Comparison of ENCODE assay signal across 21 cellular contexts in genomic region chr19:1756705-1757445, GRCh38. TPM values are rescaled to one million over a fixed set of nuclear protein-coding genes. Genes with fewer than 3 reads are reported as not detected.
DNase-seq lines count a peak whose midpoint lies in the region; ATAC-seq and FAIRE-seq lines count a peak whose summit lies in the region.
"Had no signal": no experiment of that assay in that cellular context is flagged by ENCODE, and none has a peak within 500 bp of the region (broad histone marks: within the 10 kb centered on the region; RNA-seq: fewer than 3 reads in every experiment).

No MANE protein-coding gene starts in this region.

- H3K4me1 Mint-ChIP-seq in activated naive CD4-positive, alpha-beta T cell treated with anti-CD3 and anti-CD28 coated beads, Interleukin-2, amount 50 U/mL, for 24 hours = peaks cover 9% of the 10 kb centered on the region
- H3K4me1 Mint-ChIP-seq in activated naive CD4-positive, alpha-beta T cell treated with anti-CD3 and anti-CD28 coated beads for 36 hours (ENCODE audit: low read depth) = peaks cover 12% of the 10 kb centered on the region
- H3K4me1 Mint-ChIP-seq in IgD-negative memory B cell = peaks cover 0 to 8% (median 6%) of the 10 kb centered on the region in 3 donors
- peaks cover 13% of the 10 kb centered on the region for H3K4me1 Mint-ChIP-seq in central memory CD8-positive, alpha-beta T cell
- H3K4me1 Mint-ChIP-seq in stimulated activated naive B cell treated with anti-CD40 and anti-IgM and Interleukin-4, amounts not matched to agents 10 μg/mL and 1 μg/mL and 100 μg/mL, for 72 hours = peaks cover 15 to 52% of the 10 kb centered on the region in 2 donors

- H3K27me3 ChIP-seq in small intestine (ENCODE audit: control insufficient read depth in 2 of 2, insufficient read depth in 2 of 2, low read length in 2 of 2) = peaks cover 37 to 57% of the 10 kb centered on the region in 2 donors

- H3K4me3 Mint-ChIP-seq in activated naive CD4-positive, alpha-beta T cell treated with anti-CD3 and anti-CD28 coated beads, Interleukin-2, amount 50 U/mL, for 24 hours = no peak overlapping the region
- no peak overlapping the region for H3K4me3 Mint-ChIP-seq in activated naive CD4-positive, alpha-beta T cell treated with anti-CD3 and anti-CD28 coated beads for 36 hours
- H3K4me3 Mint-ChIP-seq in IgD-negative memory B cell = peak overlapping the region in 3 of 4 donors; percentile 58 to 79 (median 58)
- H3K4me3 Mint-ChIP-seq in central memory CD8-positive, alpha-beta T cell = peak overlapping the region; percentile 18
- peak overlapping the region; percentile 50 to 72 for H3K4me3 Mint-ChIP-seq in stimulated activated naive B cell treated with anti-CD40 and anti-IgM and Interleukin-4, amounts not matched to agents 10 μg/mL and 1 μg/mL and 100 μg/mL, for 72 hours

- 4 to 17% (median 14%) methylated on average over 26 to 28 of the region's 28 CpGs for WGBS in small intestine, 3 donors

- intact Hi-C loops in activated naive CD4-positive, alpha-beta T cell treated with anti-CD3 and anti-CD28 coated beads for 36 hours (cut with micrococcal nuclease) = loop anchor here (5.0 kb wide), 1 partner anchor 290 kb away; no protein-coding TSS in a partner anchor

- no peaks in the 10 kb centered on the region for H3K36me3 ChIP-seq in small intestine (ENCODE audit: control insufficient read depth in 2 of 2, insufficient read depth in 2 of 2, low read length in 2 of 2)
- H3K36me3 ChIP-seq: BE2C, Peyer's patch had no signal

- CTCF ChIA-PET in activated naive CD4-positive, alpha-beta T cell treated with anti-CD3 and anti-CD28 coated beads for 36 hours (lab: Charles Lee) = no interaction called here

- H3K36me3 Mint-ChIP-seq in activated naive CD4-positive, alpha-beta T cell treated with anti-CD3 and anti-CD28 coated beads, Interleukin-2, amount 50 U/mL, for 24 hours = no peaks in the 10 kb centered on the region
- no peaks in the 10 kb centered on the region for H3K36me3 Mint-ChIP-seq in activated naive CD4-positive, alpha-beta T cell treated with anti-CD3 and anti-CD28 coated beads for 36 hours (ENCODE audit: low read depth)
- H3K36me3 Mint-ChIP-seq in IgD-negative memory B cell = no peaks in the 10 kb centered on the region
- H3K36me3 Mint-ChIP-seq in central memory CD8-positive, alpha-beta T cell (ENCODE audit: insufficient read depth) = peaks cover 19% of the 10 kb centered on the region
- H3K36me3 Mint-ChIP-seq in stimulated activated naive B cell treated with anti-CD40 and anti-IgM and Interleukin-4, amounts not matched to agents 10 μg/mL and 1 μg/mL and 100 μg/mL, for 72 hours = peaks cover 2 to 7% of the 10 kb centered on the region in 2 donors

- no peak overlapping the region for H3K4me3 ChIP-seq in small intestine (ENCODE audit: low read depth in 1 of 2, low read length in 2 of 2)
- H3K4me3 ChIP-seq: lung, Peyer's patch, skin epidermis had no signal

- no peak for ATAC-seq in central memory CD8-positive, alpha-beta T cell (replicated peaks; ENCODE audit: extremely low read depth, poor library complexity, severe bottlenecking)
- no peak for ATAC-seq in stimulated activated naive B cell treated with anti-CD40 and anti-IgM and Interleukin-4, amounts not matched to agents 10 μg/mL and 1 μg/mL and 100 μg/mL, for 72 hours (replicated peaks)
- ATAC-seq in GM19395 (IDR thresholded peaks at IDR 0.05; ENCODE audit: unreplicated experiment) = no peak
- ATAC-seq: naive thymus-derived CD4-positive, alpha-beta T cell had no signal

- FAIRE-seq in small intestine (lab: Jason Lieb, UNC) = no peak

- no peaks in the 10 kb centered on the region for H3K4me1 ChIP-seq in small intestine (ENCODE audit: control insufficient read depth in 2 of 2, insufficient read depth in 1 of 2, low read depth in 1 of 2, low read length in 1 of 2)
- H3K4me1 ChIP-seq: BE2C had no signal

- H3K9me3 Mint-ChIP-seq in activated naive CD4-positive, alpha-beta T cell treated with anti-CD3 and anti-CD28 coated beads, Interleukin-2, amount 50 U/mL, for 24 hours = no peaks in the 10 kb centered on the region
- H3K9me3 Mint-ChIP-seq in activated naive CD4-positive, alpha-beta T cell treated with anti-CD3 and anti-CD28 coated beads for 36 hours = no peaks in the 10 kb centered on the region
- H3K9me3 Mint-ChIP-seq in IgD-negative memory B cell = no peaks in the 10 kb centered on the region
- H3K9me3 Mint-ChIP-seq in central memory CD8-positive, alpha-beta T cell = no peaks in the 10 kb centered on the region
- H3K9me3 Mint-ChIP-seq in stimulated activated naive B cell treated with anti-CD40 and anti-IgM and Interleukin-4, amounts not matched to agents 10 μg/mL and 1 μg/mL and 100 μg/mL, for 72 hours = no peaks in the 10 kb centered on the region
- H3K9me3 Mint-ChIP-seq: activated T-helper 2 cell treated with anti-CD3 and anti-CD28 coated beads, Interferon-gamma antibody, Interleukin-2, Interleukin-4, amounts not matched to agents 10 μg/mL and 5 μg/mL and 100 μg/mL, durations not matched to agents 14 hours and 24 hours and 36 hours; naive thymus-derived CD4-positive, alpha-beta T cell had no signal

- H3K27me3 Mint-ChIP-seq in activated naive CD4-positive, alpha-beta T cell treated with anti-CD3 and anti-CD28 coated beads, Interleukin-2, amount 50 U/mL, for 24 hours = peaks cover 37% of the 10 kb centered on the region
- peaks cover 63% of the 10 kb centered on the region for H3K27me3 Mint-ChIP-seq in activated naive CD4-positive, alpha-beta T cell treated with anti-CD3 and anti-CD28 coated beads for 36 hours (ENCODE audit: low read depth)
- peaks cover 40% of the 10 kb centered on the region for H3K27me3 Mint-ChIP-seq in IgD-negative memory B cell
- H3K27me3 Mint-ChIP-seq in central memory CD8-positive, alpha-beta T cell = peaks cover 82% of the 10 kb centered on the region
- H3K27me3 Mint-ChIP-seq in stimulated activated naive B cell treated with anti-CD40 and anti-IgM and Interleukin-4, amounts not matched to agents 10 μg/mL and 1 μg/mL and 100 μg/mL, for 72 hours = peaks cover 64 to 78% of the 10 kb centered on the region in 2 donors

- peak overlapping the region; percentile 19 for H3K27ac Mint-ChIP-seq in activated naive CD4-positive, alpha-beta T cell treated with anti-CD3 and anti-CD28 coated beads, Interleukin-2, amount 50 U/mL, for 24 hours
- no peak overlapping the region for H3K27ac Mint-ChIP-seq in activated naive CD4-positive, alpha-beta T cell treated with anti-CD3 and anti-CD28 coated beads for 36 hours
- peak overlapping the region; percentile 88 to 98 (median 94) for H3K27ac Mint-ChIP-seq in IgD-negative memory B cell
- H3K27ac Mint-ChIP-seq in central memory CD8-positive, alpha-beta T cell (ENCODE audit: low read depth) = no peak overlapping the region
- H3K27ac Mint-ChIP-seq in stimulated activated naive B cell treated with anti-CD40 and anti-IgM and Interleukin-4, amounts not matched to agents 10 μg/mL and 1 μg/mL and 100 μg/mL, for 72 hours = peak overlapping the region; percentile 93

- no peaks in the 10 kb centered on the region for H3K9me3 ChIP-seq in small intestine (ENCODE audit: control insufficient read depth, low read depth)
- H3K9me3 ChIP-seq: BE2C, Peyer's patch had no signal

- H3K27ac ChIP-seq in small intestine (ENCODE audit: low read depth in 1 of 2, low read length in 1 of 2) = no peak overlapping the region
- H3K27ac ChIP-seq: Peyer's patch, skin epidermis had no signal

- no peak for DNase-seq in activated naive CD4-positive, alpha-beta T cell treated with anti-CD3 and anti-CD28 coated beads for 36 hours
- no peak for DNase-seq in central memory CD8-positive, alpha-beta T cell (ENCODE audit: low spot score in 2 of 2)
- DNase-seq in stimulated activated naive B cell treated with anti-CD40 and anti-IgM and Interleukin-4, amounts not matched to agents 10 μg/mL and 1 μg/mL and 100 μg/mL, for 72 hours = no peak
- no peak for DNase-seq in small intestine
- DNase-seq: activated CD8-positive, alpha-beta memory T cell treated with anti-CD3 and anti-CD28 coated beads for 24 hours; BE2C; GDM1; naive thymus-derived CD4-positive, alpha-beta T cell; NCI-H1105; NCI-H82; Peyer's patch; stimulated activated CD4-positive, alpha-beta T cell treated with anti-CD3 and anti-CD28 coated beads, Interleukin-4, amount 100 ng/mL, for 24 hours; substantia nigra had no signal

RNA-seq across cellular contexts. Expression of gene ONECUT3, which starts 3.6 kb away (rescaled TPM):
- total RNA-seq in activated naive CD4-positive, alpha-beta T cell treated with anti-CD3 and anti-CD28 coated beads for 36 hours = not detected
- not detected for polyA plus RNA-seq in IgD-negative memory B cell
- under 1 TPM; under 0.01 to 0.22 (median 0.07) TPM for polyA plus RNA-seq in small intestine
- total RNA-seq: activated T-helper 2 cell treated with anti-CD3 and anti-CD28 coated beads, Interferon-gamma antibody, Interleukin-2, Interleukin-4, amounts not matched to agents 10 μg/mL and 5 μg/mL and 100 μg/mL, durations not matched to agents 14 hours and 24 hours and 36 hours; fibroblast of lung; lung; naive thymus-derived CD4-positive, alpha-beta T cell; posterior vena cava had no signal
- polyA plus RNA-seq: fibroblast of lung; lung; naive thymus-derived CD4-positive, alpha-beta T cell had no signal

RNA-seq across cellular contexts. Expression of gene ATP8B3, which starts 55.2 kb away (rescaled TPM):
- 1 to 10 TPM; 6.1 to 8.4 TPM for total RNA-seq in activated naive CD4-positive, alpha-beta T cell treated with anti-CD3 and anti-CD28 coated beads for 36 hours
- 1.2 TPM for polyA plus RNA-seq in IgD-negative memory B cell
- polyA plus RNA-seq in small intestine = under 1 TPM in 2 of 3 donors, not detected in 1; 0.45 to 0.52 TPM

Comparison
In these comparisons a context has a peak if more than half of its experiments do, and no peak if none do; other contexts are left out.
1. H3K27ac Mint-ChIP-seq: peak in activated naive CD4-positive, alpha-beta T cell treated with anti-CD3 and anti-CD28 coated beads, Interleukin-2, amount 50 U/mL, for 24 hours (single experiment), IgD-negative memory B cell (3 of 3) and stimulated activated naive B cell treated with anti-CD40 and anti-IgM and Interleukin-4, amounts not matched to agents 10 μg/mL and 1 μg/mL and 100 μg/mL, for 72 hours (single experiment); none in activated naive CD4-positive, alpha-beta T cell treated with anti-CD3 and anti-CD28 coated beads for 36 hours (single experiment) and central memory CD8-positive, alpha-beta T cell (single experiment).
2. H3K4me3 Mint-ChIP-seq: peak in IgD-negative memory B cell (3 of 4), central memory CD8-positive, alpha-beta T cell (single experiment) and stimulated activated naive B cell treated with anti-CD40 and anti-IgM and Interleukin-4, amounts not matched to agents 10 μg/mL and 1 μg/mL and 100 μg/mL, for 72 hours (2 of 2); none in activated naive CD4-positive, alpha-beta T cell treated with anti-CD3 and anti-CD28 coated beads, Interleukin-2, amount 50 U/mL, for 24 hours (single experiment) and activated naive CD4-positive, alpha-beta T cell treated with anti-CD3 and anti-CD28 coated beads for 36 hours (single experiment).